ENCODE assay signal across 3 cellular contexts in the genomic region with DNA sequence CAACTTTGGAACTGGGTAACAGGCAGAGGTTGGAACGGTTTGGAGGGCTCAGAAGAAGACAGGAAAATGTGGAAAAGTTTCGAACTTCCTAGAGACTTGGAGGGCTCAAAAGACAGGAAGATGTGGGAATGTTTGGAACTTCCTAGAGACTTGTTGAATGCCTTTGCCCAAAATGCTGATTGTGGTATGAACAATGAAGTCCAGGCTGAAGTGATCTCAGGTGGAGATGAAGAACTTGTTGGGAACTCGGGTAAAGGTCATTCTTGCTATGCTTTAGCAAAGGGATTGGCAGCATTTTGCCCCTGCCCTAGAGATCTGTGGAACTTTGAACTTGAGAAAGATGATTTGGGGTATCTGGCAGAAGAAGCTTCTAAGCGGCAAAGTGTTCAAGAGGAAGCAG. TPM values are rescaled to one million over a fixed set of nuclear protein-coding genes. Genes with fewer than 3 reads are reported as not detected.
"Had no signal": no experiment of that assay in that cellular context is flagged by ENCODE, and none has a peak within 500 bp of the region (broad histone marks: within the 10 kb centered on the region; RNA-seq: fewer than 3 reads in every experiment).

No MANE protein-coding gene starts in this region.

RNA-seq across cellular contexts. Expression of a gene that starts 37.5 kb away (rescaled TPM):
- total RNA-seq: M059J, SJSA1 had no signal

RNA-seq across cellular contexts. Expression of a gene that starts 42.7 kb away (rescaled TPM):
- polyA plus RNA-seq: IgD-negative memory B cell had no signal
